1 cellular context compared by ENCODE assay signal in the genomic region with DNA sequence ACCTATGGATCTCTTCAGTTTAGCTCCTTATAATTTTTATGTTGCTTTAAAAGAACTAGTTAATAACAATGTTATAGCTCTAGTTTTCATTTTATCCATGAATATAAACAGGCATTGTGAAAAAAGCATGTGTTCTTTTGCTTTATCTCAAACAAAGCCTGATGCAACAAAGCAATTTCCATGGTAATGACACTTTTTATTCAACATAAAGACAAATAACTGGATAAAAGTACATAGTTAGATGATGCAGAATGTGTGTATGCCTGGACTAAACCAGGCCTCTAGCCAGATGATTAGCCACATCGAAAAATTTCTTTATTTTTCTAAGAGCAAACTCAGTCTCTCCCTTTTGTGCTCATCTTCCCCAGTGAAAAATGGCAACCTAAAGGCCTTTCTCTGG.
TF ChIP-seq lines count a peak whose summit lies in the region.

No MANE protein-coding gene starts in this region.

TF ChIP-seq in SK-N-SH treated with all-trans-retinoic acid at 6 μM for 48 hours, 23 proteins besides CTCF, POLR2A, EP300 and RAD21 (continued from another document):
- TF ChIP-seq, protein P1, sequence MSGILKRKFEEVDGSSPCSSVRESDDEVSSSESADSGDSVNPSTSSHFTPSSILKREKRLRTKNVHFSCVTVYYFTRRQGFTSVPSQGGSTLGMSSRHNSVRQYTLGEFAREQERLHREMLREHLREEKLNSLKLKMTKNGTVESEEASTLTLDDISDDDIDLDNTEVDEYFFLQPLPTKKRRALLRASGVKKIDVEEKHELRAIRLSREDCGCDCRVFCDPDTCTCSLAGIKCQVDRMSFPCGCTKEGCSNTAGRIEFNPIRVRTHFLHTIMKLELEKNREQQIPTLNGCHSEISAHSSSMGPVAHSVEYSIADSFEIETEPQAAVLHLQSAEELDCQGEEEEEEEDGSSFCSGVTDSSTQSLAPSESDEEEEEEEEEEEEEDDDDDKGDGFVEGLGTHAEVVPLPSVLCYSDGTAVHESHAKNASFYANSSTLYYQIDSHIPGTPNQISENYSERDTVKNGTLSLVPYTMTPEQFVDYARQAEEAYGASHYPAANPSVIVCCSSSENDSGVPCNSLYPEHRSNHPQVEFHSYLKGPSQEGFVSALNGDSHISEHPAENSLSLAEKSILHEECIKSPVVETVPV (CRISPR knock-in tag; IDR thresholded peaks at IDR 0.05), result no peak
- TF ChIP-seq CSDC2 (CRISPR knock-in tag; IDR thresholded peaks at IDR 0.05), result no peak
